ENCODE assay signal across 1 cellular context in the genomic region with DNA sequence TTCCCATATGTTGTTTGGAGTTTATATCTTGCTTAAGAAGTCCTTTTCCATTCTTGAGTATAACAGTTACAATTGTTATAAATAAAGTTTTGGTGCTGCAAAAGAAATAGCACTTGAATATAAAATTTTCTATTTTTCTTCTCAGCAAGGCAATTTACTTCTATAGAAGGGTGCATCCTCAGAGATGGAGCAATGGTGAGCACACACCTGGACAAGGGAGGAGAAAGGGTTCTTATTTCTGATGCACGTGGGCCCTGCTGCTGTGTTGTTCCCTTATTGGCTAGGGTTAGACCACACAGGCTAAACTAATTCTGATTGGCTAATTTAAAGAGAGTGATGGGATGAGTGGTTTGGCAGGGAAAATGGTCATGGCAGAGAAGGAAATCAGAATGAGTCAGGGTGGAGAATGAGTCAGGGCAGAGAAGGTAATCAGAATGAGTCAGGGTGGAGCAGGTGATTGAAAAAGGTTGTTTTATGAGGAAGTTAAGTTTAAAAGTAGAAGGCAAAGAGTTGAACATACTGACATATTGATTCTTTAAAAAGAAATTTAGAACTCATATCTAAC.
TF ChIP-seq lines count a peak whose summit lies in the region.

No MANE protein-coding gene starts in this region.

TF ChIP-seq in H1, 55 proteins besides CTCF, POLR2A, EP300 and RAD21:
- TF ChIP-seq, protein P1, sequence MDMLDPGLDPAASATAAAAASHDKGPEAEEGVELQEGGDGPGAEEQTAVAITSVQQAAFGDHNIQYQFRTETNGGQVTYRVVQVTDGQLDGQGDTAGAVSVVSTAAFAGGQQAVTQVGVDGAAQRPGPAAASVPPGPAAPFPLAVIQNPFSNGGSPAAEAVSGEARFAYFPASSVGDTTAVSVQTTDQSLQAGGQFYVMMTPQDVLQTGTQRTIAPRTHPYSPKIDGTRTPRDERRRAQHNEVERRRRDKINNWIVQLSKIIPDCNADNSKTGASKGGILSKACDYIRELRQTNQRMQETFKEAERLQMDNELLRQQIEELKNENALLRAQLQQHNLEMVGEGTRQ (IDR thresholded peaks at IDR 0.05; ENCODE audit: low read length) = no peak
- TF ChIP-seq SIN3A (conservative IDR thresholded peaks at IDR 0.05 in 1 of 2, IDR thresholded peaks at IDR 0.05 in 1 of 2; ENCODE audit: low read depth in 1 of 2, low read length in 2 of 2) (no peak), SP1 (IDR thresholded peaks at IDR 0.05; ENCODE audit: low read depth, low read length) (no peak), PHF8 (conservative IDR thresholded peaks at IDR 0.05; ENCODE audit: low read depth, low read length) (no peak), SIRT6 (IDR thresholded peaks at IDR 0.05; ENCODE audit: low read length) (no peak), GABPA (IDR thresholded peaks at IDR 0.05; ENCODE audit: borderline replicate concordance, insufficient read depth, low read length) (no peak), HDAC6 (IDR thresholded peaks at IDR 0.05; ENCODE audit: low read depth, low read length) (no peak), CREB1 (IDR thresholded peaks at IDR 0.05) (no peak), EGR1 (IDR thresholded peaks at IDR 0.05; ENCODE audit: borderline replicate concordance, low read depth, low read length) (no peak), JUN (IDR thresholded peaks at IDR 0.05; ENCODE audit: low read depth, low read length) (no peak), RNF2 (IDR thresholded peaks at IDR 0.05; ENCODE audit: borderline replicate concordance, low read depth, low read length, missing control alignments, poor library complexity, severe bottlenecking) (no peak), TBP (IDR thresholded peaks at IDR 0.05; ENCODE audit: low read depth, low read length) (no peak), SP2 (IDR thresholded peaks at IDR 0.05; ENCODE audit: low read length) (no peak), EZH2 (IDR thresholded peaks at IDR 0.05; ENCODE audit: low read depth, low read length, severe bottlenecking) (no peak), SAP30 (IDR thresholded peaks at IDR 0.05; ENCODE audit: insufficient read depth, insufficient replicate concordance, low read length) (no peak), TEAD4 (IDR thresholded peaks at IDR 0.05; ENCODE audit: low read depth, low read length) (no peak)
- TF ChIP-seq, protein P2, sequence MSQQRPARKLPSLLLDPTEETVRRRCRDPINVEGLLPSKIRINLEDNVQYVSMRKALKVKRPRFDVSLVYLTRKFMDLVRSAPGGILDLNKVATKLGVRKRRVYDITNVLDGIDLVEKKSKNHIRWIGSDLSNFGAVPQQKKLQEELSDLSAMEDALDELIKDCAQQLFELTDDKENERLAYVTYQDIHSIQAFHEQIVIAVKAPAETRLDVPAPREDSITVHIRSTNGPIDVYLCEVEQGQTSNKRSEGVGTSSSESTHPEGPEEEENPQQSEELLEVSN (IDR thresholded peaks at IDR 0.05) = no peak
